In genomic region chr4:26609398-26609797, GRCh38 we compare ENCODE assay signal across 11 cellular contexts.
A peak's percentile ranks its signal among the peaks of the same experiment; 100 is the strongest.
DNase-seq lines count a peak whose midpoint lies in the region; ATAC-seq lines count a peak whose summit lies in the region.
"Had no signal": no experiment of that assay in that cellular context is flagged by ENCODE, and none has a peak within 500 bp of the region (broad histone marks: within the 10 kb centered on the region; RNA-seq: fewer than 3 reads in every experiment).

No MANE protein-coding gene starts in this region.

- in situ Hi-C loops in KBM-7 (cut with MboI; ENCODE audit: low pct_unique_long_range_greater_than_20kb, low sequenced_read_pairs): no loop called here

- ATAC-seq in effector memory CD8-positive, alpha-beta T cell (replicated peaks): peak; percentile 92

- H3K27ac Mint-ChIP-seq in effector memory CD8-positive, alpha-beta T cell: peak overlapping the region in 1 of 2 donors; percentile 3

- DNase-seq in KBM-7: peak; percentile 7
- peak; percentile 42 for DNase-seq in NOMO-1 treated with dmso at 0.1 percent for 144 hours (lab: John Stamatoyannopoulos, UW; ENCODE audit: unreplicated experiment)
- peak in 1 of 3 experiments; percentile 6 for DNase-seq in effector memory CD8-positive, alpha-beta T cell
- DNase-seq in NCI-H524 treated with DMSO at 0.1 percent for 48 hours (lab: John Stamatoyannopoulos, UW): no peak
- no peak for DNase-seq in ecto neural progenitor cell (ENCODE audit: low spot score)
- DNase-seq in T-helper 1 cell: no peak
- DNase-seq in stimulated activated CD8-positive, alpha-beta memory T cell treated with anti-CD3 and anti-CD28 coated beads, Interleukin-4, amount 100 ng/mL, for 48 hours: no peak
- DNase-seq: H9, NCI-H2029, NCI-H2171 treated with DMSO at 0.1 percent for 48 hours, NCI-H82 had no signal

- peak overlapping the region; percentile 17 to 47 for H3K4me3 Mint-ChIP-seq in effector memory CD8-positive, alpha-beta T cell
- H3K4me3 Mint-ChIP-seq: H9 had no signal

- H3K4me1 Mint-ChIP-seq in effector memory CD8-positive, alpha-beta T cell (ENCODE audit: low read depth in 2 of 2): peaks cover 18 to 47% of the 10 kb centered on the region in 2 donors

- H3K36me3 Mint-ChIP-seq in effector memory CD8-positive, alpha-beta T cell (ENCODE audit: insufficient read depth): no peaks in the 10 kb centered on the region

- H3K9me3 Mint-ChIP-seq in effector memory CD8-positive, alpha-beta T cell: no peaks in the 10 kb centered on the region
- H3K9me3 Mint-ChIP-seq: H9 had no signal

- H3K27me3 Mint-ChIP-seq in effector memory CD8-positive, alpha-beta T cell: no peaks in the 10 kb centered on the region

Comparison
In these comparisons a context has a peak if more than half of its experiments do, and no peak if none do; other contexts are left out.
1. DNase-seq: peak in KBM-7 (single experiment) and NOMO-1 treated with dmso at 0.1 percent for 144 hours (single experiment); none in NCI-H524 treated with DMSO at 0.1 percent for 48 hours (single experiment), ecto neural progenitor cell (single experiment), T-helper 1 cell (0 of 5) and stimulated activated CD8-positive, alpha-beta memory T cell treated with anti-CD3 and anti-CD28 coated beads, Interleukin-4, amount 100 ng/mL, for 48 hours (single experiment).